In the genomic region with DNA sequence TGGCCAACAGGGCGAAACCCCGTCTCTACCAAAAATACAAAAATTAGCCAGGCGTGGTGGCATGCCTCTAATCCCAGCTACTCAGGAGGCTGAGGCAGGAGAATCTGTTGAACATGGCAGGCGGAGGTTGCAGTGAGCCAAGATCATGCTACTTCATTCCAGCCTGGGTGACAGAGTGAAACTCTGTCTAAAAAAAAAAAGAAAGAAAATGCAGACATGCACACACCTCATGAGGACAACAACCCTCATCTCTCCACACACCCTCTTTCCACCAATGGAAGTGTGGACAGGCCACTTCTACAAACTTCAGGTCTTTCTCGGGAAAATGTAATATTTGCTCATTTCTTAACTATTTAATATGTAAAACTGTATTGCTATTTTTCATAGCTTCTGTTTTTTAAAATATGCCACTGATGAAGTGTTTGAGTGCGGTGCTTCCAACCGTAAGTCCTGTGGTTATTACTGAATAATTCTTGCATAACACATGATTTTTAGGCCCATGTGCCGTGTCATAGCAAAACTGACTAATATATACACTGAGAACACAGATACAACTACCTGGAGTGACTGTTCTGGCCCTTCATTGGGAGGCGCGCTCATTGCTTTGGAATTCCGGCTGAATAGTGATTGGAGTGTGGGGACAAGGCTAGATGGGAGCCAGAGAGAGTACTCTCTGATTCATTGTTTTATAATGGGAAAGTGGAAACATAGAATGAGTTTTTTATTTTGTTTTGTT, we compare ENCODE assay signal across 11 cellular contexts. TPM values are rescaled to one million over a fixed set of nuclear protein-coding genes. Genes with fewer than 3 reads are reported as not detected.
A peak's percentile ranks its signal among the peaks of the same experiment; 100 is the strongest.
DNase-seq lines count a peak whose midpoint lies in the region; ATAC-seq and TF ChIP-seq lines count a peak whose summit lies in the region.
"Had no signal": no experiment of that assay in that cellular context is flagged by ENCODE, and none has a peak within 500 bp of the region (broad histone marks: within the 10 kb centered on the region; RNA-seq: fewer than 3 reads in every experiment).

No MANE protein-coding gene starts in this region.

- H3K4me3 ChIP-seq in spleen, result no peak overlapping the region
- H3K4me3 ChIP-seq in upper lobe of right lung, result no peak overlapping the region
- H3K4me3 ChIP-seq in gastrocnemius medialis, result no peak overlapping the region
- H3K4me3 ChIP-seq: lung had no signal

- H3K27me3 ChIP-seq in spleen (replicated peaks in 1 of 7), result no peaks in the 10 kb centered on the region
- H3K27me3 ChIP-seq in upper lobe of right lung, result no peaks in the 10 kb centered on the region
- H3K27me3 ChIP-seq in gastrocnemius medialis, result peaks cover 0 to 3% (median 0%) of the 10 kb centered on the region in 3 donors

- 67 to 74% (median 69%) methylated on average over 11 of the region's 11 CpGs for WGBS in spleen, 5 donors

- peak; percentile 97 for ATAC-seq in GM18909 (IDR thresholded peaks at IDR 0.05; ENCODE audit: poor library complexity, unreplicated experiment)
- peak; percentile 97 for ATAC-seq in HG02938 (IDR thresholded peaks at IDR 0.05; ENCODE audit: unreplicated experiment)
- ATAC-seq in SK-N-SH treated with all-trans-retinoic acid at 6 μM for 48 hours, result peak; percentile 89
- no peak for ATAC-seq in upper lobe of right lung
- no peak for ATAC-seq in gastrocnemius medialis

- H3K4me1 ChIP-seq in spleen (peaks cover 4 to 45% (median 22%) of the 10 kb centered on the region in 6 donors), upper lobe of right lung (no peaks in the 10 kb centered on the region), gastrocnemius medialis (no peaks in the 10 kb centered on the region)

- intact Hi-C loops in spleen (cut with DNase I; ENCODE audit: low total_unique reads), result no loop called here
- intact Hi-C loops in upper lobe of right lung (cut with DNase I), result no loop called here
- intact Hi-C loops in gastrocnemius medialis (cut with DNase I; ENCODE audit: low total_unique reads), result no loop called here

- TF ChIP-seq CTCF in spleen (IDR thresholded peaks at IDR 0.05 in 8 of 11, conservative IDR thresholded peaks at IDR 0.05 in 3 of 11) (no peak), upper lobe of right lung (IDR thresholded peaks at IDR 0.05) (no peak), gastrocnemius medialis (IDR thresholded peaks at IDR 0.05 in 4 of 5, conservative IDR thresholded peaks at IDR 0.05 in 1 of 5) (no peak)

- H3K27ac ChIP-seq in spleen (peak overlapping the region in 7 of 8 donors; percentile 60 to 84 (median 74)), upper lobe of right lung (no peak overlapping the region), gastrocnemius medialis (no peak overlapping the region)

- in situ Hi-C loops in gastrocnemius medialis (cut with MboI; ENCODE audit: low sequenced_read_pairs in 4 of 4), result no loop called here

- H3K36me3 ChIP-seq in spleen, result no peaks in the 10 kb centered on the region
- no peaks in the 10 kb centered on the region for H3K36me3 ChIP-seq in upper lobe of right lung
- no peaks in the 10 kb centered on the region for H3K36me3 ChIP-seq in gastrocnemius medialis

- TF ChIP-seq POLR2A in spleen (IDR thresholded peaks at IDR 0.05), result no peak
- TF ChIP-seq POLR2A in gastrocnemius medialis (IDR thresholded peaks at IDR 0.05), result no peak

- no peak for DNase-seq in spleen
- no peak for DNase-seq in NCI-H1930 (lab: John Stamatoyannopoulos, UW)
- DNase-seq in upper lobe of right lung, result no peak
- no peak for DNase-seq in activated CD4-positive, CD25-positive, alpha-beta regulatory T cell (lab: John Stamatoyannopoulos, UW)
- no peak for DNase-seq in gastrocnemius medialis
- DNase-seq: activated gamma-delta T cell, NCI-H1417 had no signal

- no peaks in the 10 kb centered on the region for H3K9me3 ChIP-seq in spleen
- no peaks in the 10 kb centered on the region for H3K9me3 ChIP-seq in upper lobe of right lung
- H3K9me3 ChIP-seq in gastrocnemius medialis, result no peaks in the 10 kb centered on the region

TF ChIP-seq in SK-N-SH treated with all-trans-retinoic acid at 6 μM for 48 hours, 23 proteins besides CTCF, POLR2A, EP300 and RAD21:
- TF ChIP-seq SNAI2 (CRISPR knock-in tag; IDR thresholded peaks at IDR 0.05), result no peak
- no peak for TF ChIP-seq ZNF565 (CRISPR knock-in tag; conservative IDR thresholded peaks at IDR 0.05; ENCODE audit: low read depth)
- TF ChIP-seq, protein P1, sequence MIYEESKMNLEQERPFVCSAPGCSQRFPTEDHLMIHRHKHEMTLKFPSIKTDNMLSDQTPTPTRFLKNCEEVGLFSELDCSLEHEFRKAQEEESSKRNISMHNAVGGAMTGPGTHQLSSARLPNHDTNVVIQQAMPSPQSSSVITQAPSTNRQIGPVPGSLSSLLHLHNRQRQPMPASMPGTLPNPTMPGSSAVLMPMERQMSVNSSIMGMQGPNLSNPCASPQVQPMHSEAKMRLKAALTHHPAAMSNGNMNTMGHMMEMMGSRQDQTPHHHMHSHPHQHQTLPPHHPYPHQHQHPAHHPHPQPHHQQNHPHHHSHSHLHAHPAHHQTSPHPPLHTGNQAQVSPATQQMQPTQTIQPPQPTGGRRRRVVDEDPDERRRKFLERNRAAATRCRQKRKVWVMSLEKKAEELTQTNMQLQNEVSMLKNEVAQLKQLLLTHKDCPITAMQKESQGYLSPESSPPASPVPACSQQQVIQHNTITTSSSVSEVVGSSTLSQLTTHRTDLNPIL (CRISPR knock-in tag; IDR thresholded peaks at IDR 0.05; ENCODE audit: low read depth), result no peak

RNA-seq across cellular contexts. Expression of a gene that starts 23.1 kb away (rescaled TPM):
- total RNA-seq in spleen (under 1 TPM in 4 of 7 donors, not detected in 3; 0.16 to 0.79 (median 0.39) TPM), upper lobe of right lung (1.7 TPM), gastrocnemius medialis (under 1 TPM in 2 of 4 donors, not detected in 2; 0.24 to 0.42 TPM)
- under 1 TPM in 2 of 3 donors, not detected in 1; 0.03 to 0.19 TPM for polyA plus RNA-seq in spleen

RNA-seq across cellular contexts. Expression of a gene that starts 33.9 kb away (rescaled TPM):
- total RNA-seq in spleen (1 to 10 TPM; 1.2 to 8.9 (median 5.1) TPM), upper lobe of right lung (0.98 TPM), gastrocnemius medialis (1 to 10 TPM in 2 of 4 donors, not detected in 2; 1.2 to 1.3 TPM)
- polyA plus RNA-seq in spleen, result 1 to 10 TPM; 1.9 to 4.6 (median 2.7) TPM

RNA-seq across cellular contexts. Expression of a gene that starts 34.0 kb away (rescaled TPM):
- total RNA-seq in spleen (under 1 TPM in 2 of 7 donors, not detected in 5; 0.19 to 0.27 TPM), upper lobe of right lung (0.29 TPM), gastrocnemius medialis (under 1 TPM in 1 of 4 donors, not detected in 3; 0.13 TPM)
- polyA plus RNA-seq in spleen, result under 1 TPM in 1 of 3 donors, not detected in 2; 0.06 TPM

Comparison
In these comparisons a context has a peak if more than half of its experiments do, and no peak if none do; other contexts are left out.
1. ATAC-seq: peak in GM18909 (single experiment), HG02938 (single experiment) and SK-N-SH treated with all-trans-retinoic acid at 6 μM for 48 hours (single experiment); none in upper lobe of right lung (single experiment) and gastrocnemius medialis (0 of 2).
2. H3K27ac ChIP-seq: peak in spleen (7 of 8); none in upper lobe of right lung (single experiment) and gastrocnemius medialis (0 of 4).